ENCODE assay signal across 9 cellular contexts in genomic region chr2:205903549-205904129, GRCh38.
DNase-seq lines count a peak whose midpoint lies in the region; ATAC-seq and TF ChIP-seq lines count a peak whose summit lies in the region.
"Had no signal": no experiment of that assay in that cellular context is flagged by ENCODE, and none has a peak within 500 bp of the region (broad histone marks: within the 10 kb centered on the region; RNA-seq: fewer than 3 reads in every experiment).

No MANE protein-coding gene starts in this region.

- TF ChIP-seq CTCF in fibroblast of pulmonary artery (IDR thresholded peaks at IDR 0.05; ENCODE audit: low read length, missing control alignments) = peak; percentile 33
- peak; percentile 40 for TF ChIP-seq CTCF in upper lobe of right lung (IDR thresholded peaks at IDR 0.05)

- H3K27me3 ChIP-seq in HAP-1 (ENCODE audit: low read depth) (no peaks in the 10 kb centered on the region), upper lobe of right lung (no peaks in the 10 kb centered on the region)

- H3K4me3 ChIP-seq in HAP-1 (no peak overlapping the region), fibroblast of pulmonary artery (replicated peaks; ENCODE audit: low read depth, low read length) (no peak overlapping the region), upper lobe of right lung (no peak overlapping the region)

- H3K4me1 ChIP-seq in HAP-1 = no peaks in the 10 kb centered on the region
- no peaks in the 10 kb centered on the region for H3K4me1 ChIP-seq in upper lobe of right lung

- peak; percentile 88 for ATAC-seq in upper lobe of right lung

- DNase-seq in SIG-M5 treated with dmso at 0.1 percent for 504 hours (lab: John Stamatoyannopoulos, UW; ENCODE audit: unreplicated experiment) = peak; percentile 40
- DNase-seq in SIG-M5 (lab: John Stamatoyannopoulos, UW) = no peak
- DNase-seq in HAP-1 (ENCODE audit: low spot score in 2 of 2) = peak; percentile 52 to 55
- peak; percentile 74 for DNase-seq in NCI-H82 (lab: John Stamatoyannopoulos, UW)
- DNase-seq in fibroblast of pulmonary artery (ENCODE audit: low read depth) = peak; percentile 21
- DNase-seq in upper lobe of right lung = no peak
- DNase-seq in mesenteric fat pad (ENCODE audit: low spot score) = no peak
- DNase-seq in T-helper 1 cell = no peak
- DNase-seq: activated T-cell treated with anti-CD3 and anti-CD28 coated beads, Interleukin-2, amount 50 U/mL, for 72 hours had no signal

- intact Hi-C loops in upper lobe of right lung (cut with DNase I) = no loop called here

- H3K27ac ChIP-seq in upper lobe of right lung = no peak overlapping the region

- H3K9me3 ChIP-seq in HAP-1 = no peaks in the 10 kb centered on the region
- no peaks in the 10 kb centered on the region for H3K9me3 ChIP-seq in upper lobe of right lung

- in situ Hi-C loops in HAP-1 (cut with MboI; ENCODE audit: low sequenced_read_pairs) = no loop called here

- H3K36me3 ChIP-seq in HAP-1 (replicated peaks) (no peaks in the 10 kb centered on the region), upper lobe of right lung (no peaks in the 10 kb centered on the region)

Comparison
In these comparisons a context has a peak if more than half of its experiments do, and no peak if none do; other contexts are left out.
1. DNase-seq: peak in SIG-M5 treated with dmso at 0.1 percent for 504 hours (single experiment), HAP-1 (2 of 2), NCI-H82 (single experiment) and fibroblast of pulmonary artery (single experiment); none in SIG-M5 (single experiment), upper lobe of right lung (single experiment), mesenteric fat pad (single experiment) and T-helper 1 cell (0 of 5).